In genomic region chr10:78276139-78276538, GRCh38 we compare ENCODE assay signal across 36 cellular contexts.
"Had no signal": no experiment of that assay in that cellular context is flagged by ENCODE, and none has a peak within 500 bp of the region (broad histone marks: within the 10 kb centered on the region; RNA-seq: fewer than 3 reads in every experiment).

No MANE protein-coding gene starts in this region.

- H3K27ac ChIP-seq: adrenal gland, body of pancreas, brain microvascular endothelial cell, breast epithelium, VCaP had no signal

- H3K4me1 Mint-ChIP-seq: activated B cell treated with CpG ODN at 0.5 μM for 24 hours; activated CD4-positive, alpha-beta T cell treated with anti-CD3 and anti-CD28 coated beads, Interleukin-2, amount 10 ng/mL, durations not matched to agents 24 days and 14 days; activated naive CD8-positive, alpha-beta T cell treated with anti-CD3 and anti-CD28 coated beads for 36 hours; activated T-helper 17 cell treated with anti-CD3 and anti-CD28 coated beads, Interleukin-2, amount 50 U/mL, for 72 hours had no signal

- H3K4me3 Mint-ChIP-seq: activated B cell treated with CpG ODN at 0.5 μM for 24 hours; activated CD4-positive, alpha-beta memory T cell treated with anti-CD3 and anti-CD28 coated beads for 36 hours; activated CD4-positive, alpha-beta T cell treated with anti-CD3 and anti-CD28 coated beads, Interleukin-2, amount 10 ng/mL, durations not matched to agents 24 days and 14 days; activated CD8-positive, alpha-beta T cell treated with anti-CD3 and anti-CD28 coated beads for 36 hours; activated naive CD4-positive, alpha-beta T cell treated with anti-CD3 and anti-CD28 coated beads for 36 hours; activated naive CD8-positive, alpha-beta T cell treated with anti-CD3 and anti-CD28 coated beads for 36 hours; activated T-cell treated with anti-CD3 and anti-CD28 coated beads, Interleukin-2, amount 50 U/mL, for 4 hours; activated T-cell treated with anti-CD3 and anti-CD28 coated beads, Interleukin-2, amount 50 U/mL, for 72 hours; activated T-helper 1 cell treated with anti-CD3 and anti-CD28 coated beads, Interleukin-12 subunit alpha, Interleukin-12 subunit beta, Interleukin-2, Interleukin-4 antibody, amounts not matched to agents 30 ng/mL and 10 ng/mL and 1 ng/mL, durations not matched to agents 14 hours and 24 hours and 36 hours; activated T-helper 17 cell treated with anti-CD3 and anti-CD28 coated beads, Interleukin-2, amount 50 U/mL, for 72 hours; T-helper 1 cell treated with Interleukin-12 subunit alpha and Interleukin-12 subunit beta and Interleukin-4 antibody, amounts not matched to agents 30 μg/mL and 1 μg/mL, for 36 hours; T-helper 2 cell treated with Interferon-gamma antibody and Interleukin-4, amounts not matched to agents 5 μg/mL and 100 μg/mL, for 36 hours had no signal

- H3K4me3 ChIP-seq: adrenal gland, body of pancreas, breast epithelium had no signal

- H3K4me1 ChIP-seq: adrenal gland, body of pancreas, breast epithelium had no signal

- DNase-seq: activated B cell treated with CpG ODN at 0.5 μM for 24 hours; activated CD4-positive, alpha-beta memory T cell treated with anti-CD3 and anti-CD28 coated beads for 36 hours; activated CD4-positive, alpha-beta T cell treated with anti-CD3 and anti-CD28 coated beads for 4 hours; activated CD4-positive, alpha-beta T cell treated with anti-CD3 and anti-CD28 coated beads, Interleukin-2, amount 10 ng/mL, durations not matched to agents 24 days and 14 days; activated CD4-positive, alpha-beta T cell treated with anti-CD3 and anti-CD28 coated beads, Interleukin-2, amount 50 U/mL, for 1 hour; activated CD4-positive, alpha-beta T cell treated with anti-CD3 and anti-CD28 coated beads, Interleukin-2, amount 50 U/mL, for 4 hours; activated CD4-positive, CD25-positive, alpha-beta regulatory T cell treated with anti-CD3 and anti-CD28 coated beads, Interleukin-2, amount 50 U/mL, for 72 hours; activated CD8-positive, alpha-beta memory T cell treated with anti-CD3 and anti-CD28 coated beads, Interleukin-2, amount 50 U/mL, for 4 hours; activated CD8-positive, alpha-beta T cell treated with anti-CD3 and anti-CD28 coated beads for 36 hours; activated effector memory CD4-positive, alpha-beta T cell treated with anti-CD3 and anti-CD28 coated beads, Interleukin-2, amount 50 U/mL, for 16 hours; activated gamma-delta T cell treated with Interleukin-2 at 50 U/mL for 16 hours; activated naive CD4-positive, alpha-beta T cell; activated naive CD4-positive, alpha-beta T cell treated with anti-CD3 and anti-CD28 coated beads for 36 hours; activated naive CD4-positive, alpha-beta T cell treated with anti-CD3 and anti-CD28 coated beads, Interleukin-2, amount 50 U/mL, for 16 hours; activated naive CD8-positive, alpha-beta T cell treated with anti-CD3 and anti-CD28 coated beads for 36 hours; activated T-cell treated with anti-CD3 and anti-CD28 coated beads for 4 hours; activated T-cell treated with anti-CD3 and anti-CD28 coated beads, Interleukin-2, amount 50 U/mL, for 1 hour; activated T-cell treated with anti-CD3 and anti-CD28 coated beads, Interleukin-2, amount 50 U/mL, for 4 hours; activated T-cell treated with anti-CD3 and anti-CD28 coated beads, Interleukin-2, amount 50 U/mL, for 72 hours; adrenal gland; amniotic stem cell; body of pancreas; brain microvascular endothelial cell; central memory CD4-positive, alpha-beta T cell; T-helper 1 cell; T-helper 2 cell; T-helper 9 cell had no signal

- H3K9me3 Mint-ChIP-seq: activated B cell treated with CpG ODN at 0.5 μM for 24 hours; activated CD4-positive, alpha-beta memory T cell treated with anti-CD3 and anti-CD28 coated beads for 36 hours; activated CD4-positive, alpha-beta T cell treated with anti-CD3 and anti-CD28 coated beads, Interleukin-2, amount 10 ng/mL, durations not matched to agents 24 days and 14 days; activated CD8-positive, alpha-beta T cell treated with anti-CD3 and anti-CD28 coated beads for 36 hours; activated naive CD4-positive, alpha-beta T cell treated with anti-CD3 and anti-CD28 coated beads for 36 hours; activated naive CD4-positive, alpha-beta T cell treated with anti-CD3 and anti-CD28 coated beads, Interleukin-2, amount 50 U/mL, for 72 hours; activated naive CD8-positive, alpha-beta T cell treated with anti-CD3 and anti-CD28 coated beads for 36 hours; activated T-cell treated with anti-CD3 and anti-CD28 coated beads, Interleukin-2, amount 50 U/mL, for 4 hours; activated T-cell treated with anti-CD3 and anti-CD28 coated beads, Interleukin-2, amount 50 U/mL, for 72 hours; activated T-helper 1 cell treated with anti-CD3 and anti-CD28 coated beads, Interleukin-12 subunit alpha, Interleukin-12 subunit beta, Interleukin-2, Interleukin-4 antibody, amounts not matched to agents 30 ng/mL and 10 ng/mL and 1 ng/mL, durations not matched to agents 14 hours and 24 hours and 36 hours; activated T-helper 17 cell treated with anti-CD3 and anti-CD28 coated beads, Interleukin-2, amount 50 U/mL, for 72 hours; T-helper 1 cell treated with Interleukin-12 subunit alpha and Interleukin-12 subunit beta and Interleukin-4 antibody, amounts not matched to agents 30 μg/mL and 1 μg/mL, for 36 hours; T-helper 2 cell treated with Interferon-gamma antibody and Interleukin-4, amounts not matched to agents 5 μg/mL and 100 μg/mL, for 36 hours had no signal

- H3K9me3 ChIP-seq: adrenal gland, body of pancreas had no signal

- FAIRE-seq: astrocyte, TTC549 had no signal

- ATAC-seq: activated CD8-positive, alpha-beta T cell treated with anti-CD3 and anti-CD28 coated beads for 36 hours; activated naive CD4-positive, alpha-beta T cell treated with anti-CD3 and anti-CD28 coated beads, Interleukin-2, amount 50 U/mL, for 72 hours; activated T-cell treated with anti-CD3 and anti-CD28 coated beads, Interleukin-2, amount 50 U/mL, for 4 hours; activated T-cell treated with anti-CD3 and anti-CD28 coated beads, Interleukin-2, amount 50 U/mL, for 72 hours; activated T-helper 17 cell treated with anti-CD3 and anti-CD28 coated beads, Interleukin-2, amount 50 U/mL, for 72 hours; body of pancreas had no signal

- H3K27me3 ChIP-seq: adrenal gland, body of pancreas, brain microvascular endothelial cell, breast epithelium had no signal

- H3K36me3 ChIP-seq: adrenal gland, brain microvascular endothelial cell, breast epithelium had no signal

- H3K27me3 Mint-ChIP-seq: activated CD8-positive, alpha-beta T cell treated with anti-CD3 and anti-CD28 coated beads for 36 hours; activated naive CD8-positive, alpha-beta T cell treated with anti-CD3 and anti-CD28 coated beads for 36 hours had no signal

- H3K36me3 Mint-ChIP-seq: activated CD4-positive, alpha-beta memory T cell treated with anti-CD3 and anti-CD28 coated beads for 36 hours; activated naive CD4-positive, alpha-beta T cell treated with anti-CD3 and anti-CD28 coated beads, Interleukin-2, amount 50 U/mL, for 72 hours; activated naive CD8-positive, alpha-beta T cell treated with anti-CD3 and anti-CD28 coated beads for 36 hours had no signal

- H3K27ac Mint-ChIP-seq: activated B cell treated with CpG ODN at 0.5 μM for 24 hours; activated CD4-positive, alpha-beta memory T cell treated with anti-CD3 and anti-CD28 coated beads for 36 hours; activated CD4-positive, alpha-beta T cell treated with anti-CD3 and anti-CD28 coated beads, Interleukin-2, amount 10 ng/mL, durations not matched to agents 24 days and 14 days; activated CD8-positive, alpha-beta T cell treated with anti-CD3 and anti-CD28 coated beads for 36 hours; activated naive CD4-positive, alpha-beta T cell treated with anti-CD3 and anti-CD28 coated beads for 36 hours; activated naive CD4-positive, alpha-beta T cell treated with anti-CD3 and anti-CD28 coated beads, Interleukin-2, amount 50 U/mL, for 72 hours; activated naive CD8-positive, alpha-beta T cell treated with anti-CD3 and anti-CD28 coated beads for 36 hours; activated T-cell treated with anti-CD3 and anti-CD28 coated beads, Interleukin-2, amount 50 U/mL, for 72 hours; activated T-helper 1 cell treated with anti-CD3 and anti-CD28 coated beads, Interleukin-12 subunit alpha, Interleukin-12 subunit beta, Interleukin-2, Interleukin-4 antibody, amounts not matched to agents 30 ng/mL and 10 ng/mL and 1 ng/mL, durations not matched to agents 14 hours and 24 hours and 36 hours; activated T-helper 17 cell treated with anti-CD3 and anti-CD28 coated beads, Interleukin-2, amount 50 U/mL, for 72 hours; T-helper 1 cell treated with Interleukin-12 subunit alpha and Interleukin-12 subunit beta and Interleukin-4 antibody, amounts not matched to agents 30 μg/mL and 1 μg/mL, for 36 hours; T-helper 2 cell treated with Interferon-gamma antibody and Interleukin-4, amounts not matched to agents 5 μg/mL and 100 μg/mL, for 36 hours had no signal
